15 cellular contexts compared by ENCODE assay signal in genomic region chr2:222835142-222835822, GRCh38. TPM values are rescaled to one million over a fixed set of nuclear protein-coding genes. Genes with fewer than 3 reads are reported as not detected.
A peak's percentile ranks its signal among the peaks of the same experiment; 100 is the strongest.
DNase-seq lines count a peak whose midpoint lies in the region; ATAC-seq, FAIRE-seq and TF ChIP-seq lines count a peak whose summit lies in the region.
"Had no signal": no experiment of that assay in that cellular context is flagged by ENCODE, and none has a peak within 500 bp of the region (broad histone marks: within the 10 kb centered on the region; RNA-seq: fewer than 3 reads in every experiment).

No MANE protein-coding gene starts in this region.

- H3K9me3 ChIP-seq in A549 (no peaks in the 10 kb centered on the region), HEK293 (ENCODE audit: control insufficient read depth, insufficient read depth, low read depth, low read length) (no peaks in the 10 kb centered on the region)

- H3K4me1 ChIP-seq in A549 (peaks cover 42% of the 10 kb centered on the region), HEK293 (ENCODE audit: control insufficient read depth, insufficient read depth, low read length) (peaks cover 24% of the 10 kb centered on the region)

- 62% methylated on average over 8 of the region's 8 CpGs for WGBS in A549 (ENCODE audit: missing lambda C conversion rate)

- TF ChIP-seq CTCF in A549 (IDR thresholded peaks at IDR 0.05), result no peak
- no peak for TF ChIP-seq CTCF in HEK293 (tag by site-specific recombination; IDR thresholded peaks at IDR 0.05)

- H3K4me3 ChIP-seq in A549, result no peak overlapping the region
- H3K4me3 ChIP-seq in HEK293 (ENCODE audit: low read depth, low read length), result no peak overlapping the region

- CTCF ChIA-PET in A549 (lab: Yijun Ruan, JAX), result interaction anchor here (0.8 to 1.8 kb wide), 5 partner anchors 10 to 128 kb away, joined by 3 to 6 read pairs (median 4); no protein-coding TSS in a partner anchor
- CTCF ChIA-PET in HEK293 (lab: Yijun Ruan, JAX), result no interaction called here

- no peak for TF ChIP-seq EP300 in A549 (IDR thresholded peaks at IDR 0.05)

- DNase-seq in A549 (ENCODE audit: low read depth in 1 of 2, low spot score in 1 of 2), result no peak
- DNase-seq in NCI-H526 treated with DMSO at 0.1 percent for 48 hours (lab: John Stamatoyannopoulos, UW), result peak; percentile 21
- DNase-seq in glomerular visceral epithelial cell (ENCODE audit: extremely low spot score), result peak; percentile 56
- DNase-seq in NCI-H2171 (lab: John Stamatoyannopoulos, UW), result no peak
- no peak for DNase-seq in activated naive CD4-positive, alpha-beta T cell treated with anti-CD3 and anti-CD28 coated beads, Interleukin-2, amount 50 U/mL, for 16 hours
- DNase-seq: activated CD8-positive, alpha-beta memory T cell treated with anti-CD3 and anti-CD28 coated beads for 24 hours; amygdala; DMS153; mesendoderm; MM.1S; stimulated activated CD4-positive, alpha-beta T cell treated with anti-CD3 and anti-CD28 coated beads, Interleukin-2, amount 100 ng/mL, for 24 hours had no signal

- no peaks in the 10 kb centered on the region for H3K36me3 ChIP-seq in HEK293 (ENCODE audit: control insufficient read depth in 2 of 2, insufficient read depth in 1 of 2, low read length in 2 of 2)

- peak overlapping the region; percentile 74 to 80; a peak in 5 of 6 replicates for H3K27ac ChIP-seq in A549
- H3K27ac ChIP-seq in HEK293 (ENCODE audit: extremely low read depth, low read depth, low read length), result no peak overlapping the region

- TF ChIP-seq POLR2A in A549 (IDR thresholded peaks at IDR 0.05; ENCODE audit: low read length), result no peak

- no peak for ATAC-seq in A549
- ATAC-seq in GM18520 (IDR thresholded peaks at IDR 0.05; ENCODE audit: unreplicated experiment), result no peak
- no peak for ATAC-seq in GM21619 (IDR thresholded peaks at IDR 0.05; ENCODE audit: unreplicated experiment)
- ATAC-seq: sciatic nerve had no signal

- H3K4me2 ChIP-seq in A549, result peak overlapping the region; percentile 31

- no peak for FAIRE-seq in A549 (lab: Jason Lieb, UNC)

- no peak for TF ChIP-seq RAD21 in A549 (conservative IDR thresholded peaks at IDR 0.05 in 1 of 2, IDR thresholded peaks at IDR 0.05 in 1 of 2)

- POLR2A ChIA-PET in A549 (lab: Yijun Ruan, JAX) (interaction anchor here (0.7 to 1.0 kb wide), 2 partner anchors 9 to 25 kb away, joined by 3 to 6 read pairs; no protein-coding TSS in a partner anchor), HEK293 (lab: Yijun Ruan, JAX) (interaction anchor here (0.9 to 1.6 kb wide), 3 partner anchors 27 to 128 kb away, joined by 3 to 7 read pairs (median 4); no protein-coding TSS in a partner anchor)

TF ChIP-seq in A549, 52 proteins besides CTCF, POLR2A, EP300 and RAD21:
- no peak for TF ChIP-seq ZFP36 (IDR thresholded peaks at IDR 0.05; ENCODE audit: borderline replicate concordance, partially characterized antibody)

TF ChIP-seq in HEK293, 187 proteins besides CTCF, POLR2A, EP300 and RAD21:
- TF ChIP-seq WT1 (tag by site-specific recombination; IDR thresholded peaks at IDR 0.05) (no peak), ZBTB17 (tag by site-specific recombination; IDR thresholded peaks at IDR 0.05) (0 out of 2 replicates have a peak, but pooled peaks have one; percentile 19), OSR2 (tag by site-specific recombination; IDR thresholded peaks at IDR 0.05) (0 out of 2 replicates have a peak, but pooled peaks have one; percentile 11), ATF2 (tag by site-specific recombination; IDR thresholded peaks at IDR 0.05; ENCODE audit: low read depth) (peak; percentile 73), REPIN1 (tag by site-specific recombination; IDR thresholded peaks at IDR 0.05; ENCODE audit: low read depth) (no peak), ZNF366 (tag by site-specific recombination; conservative IDR thresholded peaks at IDR 0.05) (peak; percentile 77), ZNF24 (tag by site-specific recombination; IDR thresholded peaks at IDR 0.05) (peak; percentile 58; the same call in 1 of the 2 replicates), ZNF449 (tag by site-specific recombination; IDR thresholded peaks at IDR 0.05) (no peak)
TF ChIP-seq in HEK293: peak in this region for 5.

RNA-seq across cellular contexts. Expression of gene ACSL3, which starts 25.6 kb away (rescaled TPM):
- 160 and 209 TPM in 2 replicates for polyA plus RNA-seq in A549 (2011; rRNA removed)
- 35.0 and 40.1 TPM in 2 replicates for polyA plus RNA-seq in A549 (2012; cell fraction: cytosol; rRNA removed)
- polyA plus RNA-seq in A549 (2012; cell fraction: nucleus; rRNA removed), result 48.9 and 60.2 TPM in 2 replicates
- 89.1 to 142 TPM (median 128 TPM) in 3 replicates for polyA plus RNA-seq in A549 (2017; fragmentation: RNase III; extraction: RNeasy Plus Mini Kit Qiagen cat#74134 plus additional on column Dnase treatment)
- 149 and 161 TPM in 2 replicates for polyA minus RNA-seq in A549 (2011; rRNA and poly(A)+ RNA removed)

Comparison
In these comparisons a context has a peak if more than half of its experiments do, and no peak if none do; other contexts are left out.
1. DNase-seq: peak in NCI-H526 treated with DMSO at 0.1 percent for 48 hours (single experiment) and glomerular visceral epithelial cell (single experiment); none in A549 (0 of 2), NCI-H2171 (single experiment) and activated naive CD4-positive, alpha-beta T cell treated with anti-CD3 and anti-CD28 coated beads, Interleukin-2, amount 50 U/mL, for 16 hours (single experiment).